8 cellular contexts compared by ENCODE assay signal in the genomic region with DNA sequence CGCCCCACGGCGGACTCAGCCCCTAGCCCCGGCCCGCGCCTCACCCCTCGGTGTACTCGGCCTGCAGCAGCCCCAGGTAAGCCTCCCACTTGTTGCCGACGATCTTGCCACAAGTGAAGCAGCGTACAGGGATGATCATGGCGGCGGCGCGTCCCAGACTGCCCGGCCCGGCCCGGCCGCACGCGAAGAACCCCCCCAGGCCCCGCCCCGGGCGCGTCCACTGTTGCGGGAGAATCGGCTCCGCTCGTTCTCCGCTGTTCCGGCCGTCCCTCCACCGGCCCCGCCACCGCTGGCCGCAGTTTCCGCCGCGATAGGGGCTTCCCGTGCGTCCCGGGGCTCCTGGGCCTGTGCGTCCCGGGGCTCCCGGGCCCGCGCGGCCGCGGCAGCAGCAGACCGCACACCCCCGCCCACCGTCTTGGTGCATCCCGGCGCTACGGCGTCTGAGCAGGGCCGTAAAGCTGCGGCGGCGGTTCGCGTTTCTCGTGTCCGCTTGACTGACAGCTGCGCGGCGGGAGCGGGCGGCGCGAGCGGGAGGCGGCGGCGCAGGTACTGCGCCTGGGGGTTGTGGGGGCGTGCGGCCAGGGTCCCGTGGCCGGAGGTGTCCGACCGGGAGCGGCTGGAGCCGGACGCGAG. TPM values are rescaled to one million over a fixed set of nuclear protein-coding genes. Genes with fewer than 3 reads are reported as not detected.
DNase-seq lines count a peak whose midpoint lies in the region; ATAC-seq and TF ChIP-seq lines count a peak whose summit lies in the region.

Gene POLR2L (minus strand): TSS at position 160 of the 633 bp plus-strand sequence. CDS start 21 bp downstream, at position 139.
Gene TSPAN4 (plus strand): TSS at position 483 of the 633 bp plus-strand sequence. CDS start 7,453 bp downstream, outside the sequence.

- peaks cover 23% of the 10 kb centered on the region for H3K4me1 ChIP-seq in GM23248 (ENCODE audit: insufficient read depth)

- in situ Hi-C loops in GM23248 (cut with MboI), result no loop called here

- peak within 1 kb of the TSS; percentile 89 for H3K27ac ChIP-seq in GM23248

- ATAC-seq in SK-N-SH treated with all-trans-retinoic acid at 6 μM for 48 hours, result peak; percentile 30

- H3K9me3 ChIP-seq in GM23248 (ENCODE audit: low read depth), result no peaks in the 10 kb centered on the region

- H3K4me3 ChIP-seq in GM23248 (peak within 1 kb of the TSS; percentile 84), LNCaP clone FGC (ENCODE audit: low read depth, low read length) (peak within 1 kb of the TSS; percentile 96)

- no peaks in the 10 kb centered on the region for H4K20me1 ChIP-seq in GM23248 (ENCODE audit: insufficient read depth)

- peak; percentile 94 for DNase-seq in ELR (ENCODE audit: low read depth)
- peak; percentile 96 for DNase-seq in GM23248
- DNase-seq in LNCaP clone FGC (ENCODE audit: low read depth), result no peak
- peak; percentile 91 for DNase-seq in activated naive CD4-positive, alpha-beta T cell treated with anti-CD3 and anti-CD28 coated beads, Interleukin-2, amount 50 U/mL, for 16 hours
- peak; percentile 84 for DNase-seq in globus pallidus (ENCODE audit: low spot score)
- DNase-seq in occipital lobe (lab: John Stamatoyannopoulos, UW), result peak; percentile 85
- DNase-seq in superior temporal gyrus (ENCODE audit: extremely low spot score), result peak; percentile 83

- H3K9me2 ChIP-seq in GM23248 (ENCODE audit: insufficient read depth), result no peaks in the 10 kb centered on the region

- H3K36me3 ChIP-seq in GM23248 (ENCODE audit: low read depth), result peaks cover 17% of the 10 kb centered on the region

- 0 out of 2 replicates have a peak, but pooled peaks have one; percentile 1 for TF ChIP-seq CTCF in LNCaP clone FGC (IDR thresholded peaks at IDR 0.05; ENCODE audit: control insufficient read depth, extremely low read depth, insufficient read depth)

- H3K79me2 ChIP-seq in GM23248 (ENCODE audit: insufficient read depth), result peaks cover 53% of the 10 kb centered on the region

- peak within 1 kb of the TSS; percentile 69 for H2AFZ ChIP-seq in GM23248

- peaks cover 12% of the 10 kb centered on the region for H3F3A ChIP-seq in GM23248 (ENCODE audit: insufficient read depth)

- WGBS in GM23248 (ENCODE audit: low coverage in 1 of 2, low lambda C conversion rate in 2 of 2, missing lambda C conversion rate in 2 of 2), 2 experiments, result 1 to 3% methylated on average over 36 to 69 of the region's 87 CpGs

- peak within 1 kb of the TSS; percentile 92 for H3K4me2 ChIP-seq in GM23248 (ENCODE audit: unreplicated experiment)

- H3K9ac ChIP-seq in GM23248, result peak within 1 kb of the TSS; percentile 96

- H3K27me3 ChIP-seq in GM23248 (replicated peaks; ENCODE audit: insufficient read depth), result no peaks in the 10 kb centered on the region

TF ChIP-seq in SK-N-SH treated with all-trans-retinoic acid at 6 μM for 48 hours, 23 proteins besides CTCF, POLR2A, EP300 and RAD21:
- TF ChIP-seq ZC3H10 (CRISPR knock-in tag; IDR thresholded peaks at IDR 0.05) (no peak), TOX (CRISPR knock-in tag; IDR thresholded peaks at IDR 0.05; ENCODE audit: borderline replicate concordance) (no peak), ZFP3 (CRISPR knock-in tag; IDR thresholded peaks at IDR 0.05) (no peak), RARB (CRISPR knock-in tag; IDR thresholded peaks at IDR 0.05) (no peak), TCF4 (CRISPR knock-in tag; IDR thresholded peaks at IDR 0.05; ENCODE audit: borderline replicate concordance) (no peak), ZNF70 (CRISPR knock-in tag; IDR thresholded peaks at IDR 0.05) (no peak), PPARA (CRISPR knock-in tag; IDR thresholded peaks at IDR 0.05; ENCODE audit: borderline replicate concordance) (no peak), ISL1 (CRISPR knock-in tag; IDR thresholded peaks at IDR 0.05) (no peak), ZNF565 (CRISPR knock-in tag; conservative IDR thresholded peaks at IDR 0.05; ENCODE audit: low read depth) (no peak), BACH2 (CRISPR knock-in tag; IDR thresholded peaks at IDR 0.05; ENCODE audit: borderline replicate concordance) (no peak), ZFP30 (CRISPR knock-in tag; IDR thresholded peaks at IDR 0.05) (no peak), OSR1 (CRISPR knock-in tag; IDR thresholded peaks at IDR 0.05) (no peak)
- TF ChIP-seq, protein P1, sequence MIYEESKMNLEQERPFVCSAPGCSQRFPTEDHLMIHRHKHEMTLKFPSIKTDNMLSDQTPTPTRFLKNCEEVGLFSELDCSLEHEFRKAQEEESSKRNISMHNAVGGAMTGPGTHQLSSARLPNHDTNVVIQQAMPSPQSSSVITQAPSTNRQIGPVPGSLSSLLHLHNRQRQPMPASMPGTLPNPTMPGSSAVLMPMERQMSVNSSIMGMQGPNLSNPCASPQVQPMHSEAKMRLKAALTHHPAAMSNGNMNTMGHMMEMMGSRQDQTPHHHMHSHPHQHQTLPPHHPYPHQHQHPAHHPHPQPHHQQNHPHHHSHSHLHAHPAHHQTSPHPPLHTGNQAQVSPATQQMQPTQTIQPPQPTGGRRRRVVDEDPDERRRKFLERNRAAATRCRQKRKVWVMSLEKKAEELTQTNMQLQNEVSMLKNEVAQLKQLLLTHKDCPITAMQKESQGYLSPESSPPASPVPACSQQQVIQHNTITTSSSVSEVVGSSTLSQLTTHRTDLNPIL (CRISPR knock-in tag; IDR thresholded peaks at IDR 0.05; ENCODE audit: low read depth), result no peak
- TF ChIP-seq, protein P2, sequence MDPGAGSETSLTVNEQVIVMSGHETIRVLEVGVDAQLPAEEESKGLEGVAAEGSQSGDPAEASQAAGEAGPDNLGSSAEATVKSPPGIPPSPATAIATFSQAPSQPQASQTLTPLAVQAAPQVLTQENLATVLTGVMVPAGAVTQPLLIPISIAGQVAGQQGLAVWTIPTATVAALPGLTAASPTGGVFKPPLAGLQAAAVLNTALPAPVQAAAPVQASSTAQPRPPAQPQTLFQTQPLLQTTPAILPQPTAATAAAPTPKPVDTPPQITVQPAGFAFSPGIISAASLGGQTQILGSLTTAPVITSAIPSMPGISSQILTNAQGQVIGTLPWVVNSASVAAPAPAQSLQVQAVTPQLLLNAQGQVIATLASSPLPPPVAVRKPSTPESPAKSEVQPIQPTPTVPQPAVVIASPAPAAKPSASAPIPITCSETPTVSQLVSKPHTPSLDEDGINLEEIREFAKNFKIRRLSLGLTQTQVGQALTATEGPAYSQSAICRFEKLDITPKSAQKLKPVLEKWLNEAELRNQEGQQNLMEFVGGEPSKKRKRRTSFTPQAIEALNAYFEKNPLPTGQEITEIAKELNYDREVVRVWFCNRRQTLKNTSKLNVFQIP (CRISPR knock-in tag; IDR thresholded peaks at IDR 0.05; ENCODE audit: borderline replicate concordance, low read depth), result no peak
TF ChIP-seq in SK-N-SH treated with all-trans-retinoic acid at 6 μM for 48 hours: peak in this region for 0.

RNA-seq across cellular contexts. Expression of gene POLR2L, which starts in this region (rescaled TPM):
- total RNA-seq in GM23248 (2014; rRNA removed; shearing (Covaris generic)), result 67.8 and 113 TPM in 2 replicates
- 804 and 820 TPM in 2 replicates for polyA plus RNA-seq in GM23248 (2016; fragmentation: Nextera tagmentation; extraction: Ambion mirVana)
- total RNA-seq in occipital lobe, result 14.5 TPM

RNA-seq across cellular contexts. Expression of gene TSPAN4, which starts in this region (rescaled TPM):
- total RNA-seq in GM23248 (2014; rRNA removed; shearing (Covaris generic)), result 340 and 393 TPM in 2 replicates
- 343 and 344 TPM in 2 replicates for polyA plus RNA-seq in GM23248 (2016; fragmentation: Nextera tagmentation; extraction: Ambion mirVana)
- 18.6 TPM for total RNA-seq in occipital lobe

Comparison
In these comparisons a context has a peak if more than half of its experiments do, and no peak if none do; other contexts are left out.
1. RNA of gene TSPAN4 (total RNA-seq): 340 to 393 TPM in GM23248; 18.6 TPM in occipital lobe (single experiment); every median in the first group is over 10 times any median in the second.